In the genomic region with DNA sequence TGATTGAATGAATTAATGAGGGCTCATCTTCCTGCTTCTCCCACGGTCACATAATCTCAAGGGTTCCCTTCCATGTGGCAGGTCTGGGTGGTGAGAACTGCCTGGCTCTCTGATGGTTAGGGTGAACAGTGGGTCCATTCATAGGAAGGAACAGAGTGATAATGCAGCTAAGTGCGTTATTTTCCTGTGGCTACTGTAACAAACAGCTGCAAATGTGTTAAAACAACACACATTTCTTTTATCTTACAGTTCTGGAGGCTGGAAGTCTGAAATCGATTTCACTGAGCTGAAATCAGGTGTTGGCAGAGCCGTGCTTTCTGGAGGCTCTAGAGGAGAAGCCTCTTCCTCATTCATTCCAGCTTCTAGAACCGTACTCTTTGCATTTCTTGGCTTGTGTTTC, we compare ENCODE assay signal across 26 cellular contexts.
DNase-seq lines count a peak whose midpoint lies in the region; ATAC-seq, FAIRE-seq and TF ChIP-seq lines count a peak whose summit lies in the region.
"Had no signal": no experiment of that assay in that cellular context is flagged by ENCODE, and none has a peak within 500 bp of the region (broad histone marks: within the 10 kb centered on the region; RNA-seq: fewer than 3 reads in every experiment).

No MANE protein-coding gene starts in this region.

- H3K36me3 ChIP-seq in K562 (ENCODE audit: control insufficient read depth, insufficient read depth, low read length): no peaks in the 10 kb centered on the region

- intact Hi-C loops in K562 (cut with micrococcal nuclease): no loop called here

- H3K4me3 ChIP-seq in K562: no peak overlapping the region

- H3K27ac ChIP-seq in K562 (ENCODE audit: extremely low read depth, low read depth, low read length) (no peak overlapping the region; the same call in 2 of the 3 replicates), layer of hippocampus (ENCODE audit: low read depth, low read length) (peak overlapping the region; percentile 49)
- H3K27ac ChIP-seq: RWPE1 had no signal

- POLR2A ChIA-PET in K562 (lab: Yijun Ruan, JAX): interaction anchor here (0.7 to 1.1 kb wide), 2 partner anchors 38 to 113 kb away, joined by 3 to 5 read pairs; no protein-coding TSS in a partner anchor

- H3K27me3 ChIP-seq in K562 (ENCODE audit: control insufficient read depth in 2 of 2, insufficient read depth in 2 of 2, low read length in 2 of 2) (no peaks in the 10 kb centered on the region), layer of hippocampus (ENCODE audit: control insufficient read depth, insufficient read depth, low read length) (no peaks in the 10 kb centered on the region)

- no peak for FAIRE-seq in K562 (lab: Jason Lieb, UNC)
- FAIRE-seq: A204.1, D721Med, GM19239, HTR-8/SVneo had no signal

- in situ Hi-C loops in K562 (cut with MboI): no loop called here

- DNase-seq in COLO829 (ENCODE audit: low spot score) (peak; percentile 69), K562 (ENCODE audit: extremely low read depth in 1 of 4, low spot score in 3 of 4) (no peak), superior temporal gyrus (ENCODE audit: extremely low spot score) (peak; percentile 69), NCI-H146 treated with DMSO at 0.1 percent for 48 hours (lab: John Stamatoyannopoulos, UW; ENCODE audit: unreplicated experiment) (no peak)
- DNase-seq: DMS53; EL; GF-D8; GOT3; HCEC 1CT; IMR-90; NCI-H1105; NCI-H146; NCI-H2029 treated with DMSO at 0.1 percent for 48 hours; NCI-H2171; NCI-H345; NCI-H774; NK-92 treated with Interleukin-12 subunit alpha and Interleukin-12 subunit beta, amount 100 ng/mL, for 24 hours; SIG-M5 had no signal

- no peak overlapping the region; a peak in 1 of 4 replicates for H3K9ac ChIP-seq in K562 (ENCODE audit: insufficient read depth in 1 of 2, low read depth in 2 of 2, low read length in 2 of 2)

- H3K4me1 ChIP-seq in K562 (replicated peaks in 1 of 2; ENCODE audit: control insufficient read depth in 2 of 2, insufficient read depth in 2 of 2, low read length in 2 of 2): no peaks in the 10 kb centered on the region; a peak in 1 of 5 replicates

- no peak overlapping the region for H3K4me2 ChIP-seq in K562 (ENCODE audit: insufficient read depth, low read length)

- no peak for TF ChIP-seq POLR2A in K562 (conservative IDR thresholded peaks at IDR 0.05)

- H3K79me2 ChIP-seq in K562 (ENCODE audit: control insufficient read depth, insufficient read depth, low read length): no peaks in the 10 kb centered on the region

- ATAC-seq in K562: peak; percentile 23; the same call in 1 of the 3 replicates
- ATAC-seq in HG03439 (IDR thresholded peaks at IDR 0.05; ENCODE audit: unreplicated experiment): no peak
- no peak for ATAC-seq in HG02623 (IDR thresholded peaks at IDR 0.05; ENCODE audit: unreplicated experiment)

- peak overlapping the region; percentile 82 for H2AFZ ChIP-seq in K562 (ENCODE audit: low read depth, low read length)

- no peak for TF ChIP-seq RAD21 in K562 (CRISPR knock-in tag; conservative IDR thresholded peaks at IDR 0.05 in 1 of 2, IDR thresholded peaks at IDR 0.05 in 1 of 2)

- no peaks in the 10 kb centered on the region for H4K20me1 ChIP-seq in K562 (replicated peaks; ENCODE audit: control insufficient read depth, insufficient read depth, low read length)

- no peak for TF ChIP-seq CTCF in K562 (IDR thresholded peaks at IDR 0.05 in 2 of 3, conservative IDR thresholded peaks at IDR 0.05 in 1 of 3; ENCODE audit: insufficient read depth in 2 of 3, low read depth in 1 of 3, low read length in 3 of 3)

- 30% methylated on average over 5 of the region's 5 CpGs for WGBS in K562 (ENCODE audit: insufficient coverage, low coverage, missing lambda C conversion rate)

- CTCF ChIA-PET in K562 (lab: Yijun Ruan, JAX; ENCODE audit: low intra/inter-chr PET ratio): no interaction called here

- no TSS peak for BruUV-seq in K562 (replicated peaks; lab: Mats Ljungman, UMichigan)

- no peaks in the 10 kb centered on the region for H3K9me1 ChIP-seq in K562 (ENCODE audit: control insufficient read depth, insufficient read depth, low read length)

- no peaks in the 10 kb centered on the region for H3K9me3 ChIP-seq in K562 (replicated peaks; ENCODE audit: control insufficient read depth, insufficient read depth, low read depth, low read length)

- TF ChIP-seq EP300 in K562 (IDR thresholded peaks at IDR 0.05; ENCODE audit: low read length): no peak

TF ChIP-seq in K562, 482 proteins besides CTCF, POLR2A, EP300 and RAD21:
- TF ChIP-seq GABPB2 (CRISPR knock-in tag; conservative IDR thresholded peaks at IDR 0.05): no peak

Comparison
In these comparisons a context has a peak if more than half of its experiments do, and no peak if none do; other contexts are left out.
1. DNase-seq: peak in COLO829 (single experiment) and superior temporal gyrus (single experiment); none in K562 (0 of 4) and NCI-H146 treated with DMSO at 0.1 percent for 48 hours (single experiment).